Comparison of ENCODE assay signal across 14 cellular contexts in the genomic region with DNA sequence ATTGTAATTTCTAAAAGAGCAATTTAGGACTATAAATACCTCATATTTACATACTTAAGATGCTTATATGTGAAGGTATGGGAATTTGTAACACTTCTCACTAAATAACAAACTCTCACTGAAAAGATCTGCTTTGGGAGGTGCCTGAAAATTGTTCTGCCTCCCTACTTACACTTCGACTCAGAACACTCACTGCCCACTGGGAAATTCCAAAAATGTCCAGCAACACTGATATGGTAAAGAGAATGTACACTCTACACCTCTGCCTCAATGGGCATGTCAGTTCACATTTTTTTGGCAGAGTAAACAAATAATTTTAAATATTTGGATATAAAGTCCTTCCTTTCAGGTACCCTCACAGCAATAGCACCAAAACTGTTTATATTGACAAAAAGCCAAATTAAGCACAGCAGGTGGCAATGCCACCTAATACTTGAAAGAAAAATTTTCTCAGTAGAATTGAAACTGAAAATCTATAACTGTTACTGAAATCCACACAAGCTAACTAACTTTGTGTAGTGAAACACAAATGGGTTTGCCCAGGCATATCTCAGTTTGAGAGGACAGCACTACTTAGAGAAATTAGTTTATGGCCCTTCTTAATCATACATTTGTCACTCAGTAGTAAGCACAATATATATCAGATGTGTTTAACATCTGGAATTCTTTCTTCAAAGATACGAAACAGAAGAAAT.
DNase-seq lines count a peak whose midpoint lies in the region; ATAC-seq, FAIRE-seq and TF ChIP-seq lines count a peak whose summit lies in the region.
"Had no signal": no experiment of that assay in that cellular context is flagged by ENCODE, and none has a peak within 500 bp of the region (broad histone marks: within the 10 kb centered on the region; RNA-seq: fewer than 3 reads in every experiment).

No MANE protein-coding gene starts in this region.

- WGBS in pancreas, 2 donors, result 31 to 35% methylated on average over 2 of the region's 2 CpGs

- peaks cover 5% of the 10 kb centered on the region for H3K27me3 Mint-ChIP-seq in activated T-cell treated with anti-CD3 and anti-CD28 coated beads, Interleukin-2, amount 50 U/mL, for 4 hours (ENCODE audit: low read depth)

- H3K9me3 Mint-ChIP-seq in activated T-cell treated with anti-CD3 and anti-CD28 coated beads, Interleukin-2, amount 50 U/mL, for 4 hours, result no peaks in the 10 kb centered on the region
- H3K9me3 Mint-ChIP-seq: GM23338; naive thymus-derived CD4-positive, alpha-beta T cell had no signal

- peaks cover 2% of the 10 kb centered on the region for H3K4me1 Mint-ChIP-seq in activated T-cell treated with anti-CD3 and anti-CD28 coated beads, Interleukin-2, amount 50 U/mL, for 4 hours (ENCODE audit: low read depth)

- H3K27ac ChIP-seq in pancreas, result peak overlapping the region in 2 of 4 donors; percentile 5 to 9
- H3K27ac ChIP-seq: A549 had no signal

- no peak for DNase-seq in activated T-cell treated with anti-CD3 and anti-CD28 coated beads, Interleukin-2, amount 50 U/mL, for 4 hours
- DNase-seq in activated T-cell treated with anti-CD3 and anti-CD28 coated beads for 4 hours (no peak), pancreas (no peak), anterior cingulate cortex (lab: John Stamatoyannopoulos, UW) (no peak), left colon (no peak), T-helper 9 cell (no peak)
- DNase-seq: DMS153; naive thymus-derived CD4-positive, alpha-beta T cell; NCI-H69 had no signal

- no peak for FAIRE-seq in pancreas (lab: Jason Lieb, UNC)
- FAIRE-seq: A549 had no signal

- no peak for TF ChIP-seq CTCF in pancreas (IDR thresholded peaks at IDR 0.05)

- no peak overlapping the region for H3K4me3 Mint-ChIP-seq in activated T-cell treated with anti-CD3 and anti-CD28 coated beads, Interleukin-2, amount 50 U/mL, for 4 hours
- H3K4me3 Mint-ChIP-seq: GM23338; naive thymus-derived CD4-positive, alpha-beta T cell had no signal

- H3K36me3 ChIP-seq in pancreas, result no peaks in the 10 kb centered on the region

- no peaks in the 10 kb centered on the region for H3K9me3 ChIP-seq in pancreas
- H3K9me3 ChIP-seq: A549 had no signal

- H3K36me3 Mint-ChIP-seq in activated T-cell treated with anti-CD3 and anti-CD28 coated beads, Interleukin-2, amount 50 U/mL, for 4 hours (ENCODE audit: insufficient read depth), result no peaks in the 10 kb centered on the region
- H3K36me3 Mint-ChIP-seq: naive thymus-derived CD4-positive, alpha-beta T cell had no signal

- no peaks in the 10 kb centered on the region for H3K27me3 ChIP-seq in pancreas

- ATAC-seq in activated T-cell treated with anti-CD3 and anti-CD28 coated beads, Interleukin-2, amount 50 U/mL, for 4 hours, result peak; percentile 14 to 73
- ATAC-seq in GM21723 (IDR thresholded peaks at IDR 0.05; ENCODE audit: unreplicated experiment) (peak; percentile 92), HG03139 (IDR thresholded peaks at IDR 0.05; ENCODE audit: unreplicated experiment) (peak; percentile 84), pancreas (peak; percentile 52 to 77 (median 72)), left colon (no peak)
- ATAC-seq: A549; GM23338; naive thymus-derived CD4-positive, alpha-beta T cell had no signal

- no peak overlapping the region for H3K4me3 ChIP-seq in pancreas
- H3K4me3 ChIP-seq: A549, GM23338, skin epidermis had no signal

- H3K4me1 ChIP-seq in pancreas, result peaks cover 8 to 11% (median 10%) of the 10 kb centered on the region in 3 donors
- H3K4me1 ChIP-seq: A549 had no signal

- intact Hi-C loops in pancreas (cut with DNase I) (no loop called here), left colon (cut with DNase I, micrococcal nuclease) (no loop called here)
